19 cellular contexts compared by ENCODE assay signal in genomic region chr9:94903961-94904421, GRCh38.
DNase-seq lines count a peak whose midpoint lies in the region; ATAC-seq and TF ChIP-seq lines count a peak whose summit lies in the region.
"Had no signal": no experiment of that assay in that cellular context is flagged by ENCODE, and none has a peak within 500 bp of the region (broad histone marks: within the 10 kb centered on the region; RNA-seq: fewer than 3 reads in every experiment).

No MANE protein-coding gene starts in this region.

- no peak for TF ChIP-seq EP300 in gastroesophageal sphincter (IDR thresholded peaks at IDR 0.05)

- DNase-seq in HFFc6, result peak; percentile 81
- DNase-seq in chondrocyte (ENCODE audit: low spot score), result no peak
- DNase-seq in occipital lobe (lab: John Stamatoyannopoulos, UW), result no peak
- DNase-seq in GM23338 (ENCODE audit: low spot score), result no peak
- DNase-seq: ACHN; activated B cell treated with CpG ODN at 0.5 μM for 24 hours; activated naive CD4-positive, alpha-beta T cell treated with Interleukin-2 at 50 U/mL for 16 hours; heart left ventricle; kidney glomerular epithelial cell; NCI-H187 treated with DMSO at 0.1 percent for 48 hours; NCI-H524 treated with DMSO at 0.1 percent for 48 hours; stimulated activated CD4-positive, alpha-beta T cell treated with anti-CD3 and anti-CD28 coated beads, Interleukin-1b, Interleukin-23, amount 100 ng/mL, for 48 hours; SW 1271 had no signal

- H3K36me3 Mint-ChIP-seq in HFFc6 (ENCODE audit: low read depth) (no peaks in the 10 kb centered on the region), chondrocyte (ENCODE audit: low read depth) (no peaks in the 10 kb centered on the region), nephron (ENCODE audit: low read depth) (no peaks in the 10 kb centered on the region), GM23338 (ENCODE audit: low read depth) (no peaks in the 10 kb centered on the region)

- no peak for TF ChIP-seq POLR2A in gastroesophageal sphincter (IDR thresholded peaks at IDR 0.05)

- H3K4me1 ChIP-seq in ACC112 (ENCODE audit: control insufficient read depth, insufficient read depth, low read length, unreplicated experiment), result peaks cover 74% of the 10 kb centered on the region
- peaks cover 6 to 56% (median 19%) of the 10 kb centered on the region in 3 donors for H3K4me1 ChIP-seq in gastroesophageal sphincter
- peaks cover 14% of the 10 kb centered on the region for H3K4me1 ChIP-seq in GM23338 (ENCODE audit: insufficient read depth)

- peak overlapping the region; percentile 65 for H2AFZ ChIP-seq in ACC112 (ENCODE audit: low read length, unreplicated experiment)
- no peak overlapping the region for H2AFZ ChIP-seq in GM23338
- H2AFZ ChIP-seq: PC-9 had no signal

- H3K9me3 Mint-ChIP-seq in HFFc6, result no peaks in the 10 kb centered on the region
- H3K9me3 Mint-ChIP-seq in chondrocyte (ENCODE audit: low read depth), result no peaks in the 10 kb centered on the region
- H3K9me3 Mint-ChIP-seq in nephron, result no peaks in the 10 kb centered on the region
- no peaks in the 10 kb centered on the region for H3K9me3 Mint-ChIP-seq in GM23338
- H3K9me3 Mint-ChIP-seq: activated B cell treated with CpG ODN at 0.5 μM for 24 hours, H9 had no signal

- peaks cover 3% of the 10 kb centered on the region for H3K79me2 ChIP-seq in ACC112 (ENCODE audit: control insufficient read depth, insufficient read depth, low read length, unreplicated experiment)
- H3K79me2 ChIP-seq in GM23338 (replicated peaks; ENCODE audit: insufficient read depth), result no peaks in the 10 kb centered on the region

- peak overlapping the region; percentile 81 for H3K27ac ChIP-seq in ACC112 (ENCODE audit: low read depth, low read length)
- no peak overlapping the region for H3K27ac ChIP-seq in gastroesophageal sphincter
- no peak overlapping the region for H3K27ac ChIP-seq in GM23338 (ENCODE audit: low read depth)
- H3K27ac ChIP-seq: heart left ventricle, PC-9 had no signal

- no peaks in the 10 kb centered on the region for H3K27me3 ChIP-seq in ACC112 (ENCODE audit: insufficient read depth, low read length)
- no peaks in the 10 kb centered on the region for H3K27me3 ChIP-seq in gastroesophageal sphincter
- H3K27me3 ChIP-seq in GM23338 (ENCODE audit: insufficient read depth), result no peaks in the 10 kb centered on the region
- H3K27me3 ChIP-seq: heart left ventricle had no signal

- no peak for TF ChIP-seq CTCF in HFFc6 (IDR thresholded peaks at IDR 0.05)
- no peak for TF ChIP-seq CTCF in chondrocyte (IDR thresholded peaks at IDR 0.05)
- no peak for TF ChIP-seq CTCF in nephron (IDR thresholded peaks at IDR 0.05; ENCODE audit: unreplicated experiment in 3 of 3)
- no peak for TF ChIP-seq CTCF in gastroesophageal sphincter (IDR thresholded peaks at IDR 0.05)
- no peak for TF ChIP-seq CTCF in GM23338 (conservative IDR thresholded peaks at IDR 0.05; ENCODE audit: low read depth in 2 of 2)

- H3K9me3 ChIP-seq in gastroesophageal sphincter, result no peaks in the 10 kb centered on the region
- H3K9me3 ChIP-seq: heart left ventricle had no signal

- H3K4me1 Mint-ChIP-seq in HFFc6 (ENCODE audit: low read depth) (peaks cover 84% of the 10 kb centered on the region), chondrocyte (ENCODE audit: low read depth) (peaks cover 83% of the 10 kb centered on the region), nephron (peaks cover 73% of the 10 kb centered on the region), GM23338 (peaks cover 45% of the 10 kb centered on the region)
- H3K4me1 Mint-ChIP-seq: activated B cell treated with CpG ODN at 0.5 μM for 24 hours had no signal

- ATAC-seq in HG03565 (IDR thresholded peaks at IDR 0.05; ENCODE audit: unreplicated experiment) (no peak), gastroesophageal sphincter (no peak), GM23338 (no peak)
- ATAC-seq: heart left ventricle had no signal

- H3K4me2 ChIP-seq in GM23338, result no peak overlapping the region
- H3K4me2 ChIP-seq: PC-9 had no signal

- H3K36me3 ChIP-seq in ACC112 (ENCODE audit: insufficient read depth, low read length), result no peaks in the 10 kb centered on the region
- no peaks in the 10 kb centered on the region for H3K36me3 ChIP-seq in gastroesophageal sphincter
- H3K36me3 ChIP-seq in GM23338 (ENCODE audit: insufficient read depth), result no peaks in the 10 kb centered on the region
- H3K36me3 ChIP-seq: heart left ventricle had no signal

- H3K27me3 Mint-ChIP-seq in HFFc6 (ENCODE audit: insufficient read depth) (peaks cover under 1% of the 10 kb centered on the region; the same call in 1 of the 2 replicates), chondrocyte (ENCODE audit: low read depth) (no peaks in the 10 kb centered on the region), nephron (ENCODE audit: low read depth) (no peaks in the 10 kb centered on the region), GM23338 (ENCODE audit: insufficient read depth, low read depth, poor library complexity) (peaks cover 5% of the 10 kb centered on the region)
- H3K27me3 Mint-ChIP-seq: activated B cell treated with CpG ODN at 0.5 μM for 24 hours had no signal

- peak overlapping the region; percentile 85 for H3K27ac Mint-ChIP-seq in HFFc6
- H3K27ac Mint-ChIP-seq in chondrocyte (ENCODE audit: unreplicated experiment), result peak overlapping the region; percentile 89
- H3K27ac Mint-ChIP-seq in nephron, result peak overlapping the region; percentile 45 to 77 (median 75)
- no peak overlapping the region; the same call in 1 of the 2 replicates for H3K27ac Mint-ChIP-seq in GM23338
- H3K27ac Mint-ChIP-seq: activated B cell treated with CpG ODN at 0.5 μM for 24 hours had no signal

- no peaks in the 10 kb centered on the region for H4K20me1 ChIP-seq in GM23338 (replicated peaks; ENCODE audit: insufficient read depth)

- 57 to 81% methylated on average over 2 of the region's 2 CpGs for WGBS in gastroesophageal sphincter (ENCODE audit: low coverage in 1 of 2), 2 donors

- no peaks in the 10 kb centered on the region for H3F3A ChIP-seq in GM23338 (replicated peaks; ENCODE audit: low read depth)

- no peaks in the 10 kb centered on the region for H3K9me2 ChIP-seq in GM23338 (ENCODE audit: insufficient read depth)

- H3K4me3 ChIP-seq in ACC112 (ENCODE audit: low read depth, low read length), result peak overlapping the region; percentile 58
- no peak overlapping the region for H3K4me3 ChIP-seq in gastroesophageal sphincter
- H3K4me3 ChIP-seq in GM23338, result no peak overlapping the region
- H3K4me3 ChIP-seq: heart left ventricle, PC-9 had no signal

- peak overlapping the region; percentile 81 for H3K4me3 Mint-ChIP-seq in HFFc6
- no peak overlapping the region for H3K4me3 Mint-ChIP-seq in chondrocyte (ENCODE audit: unreplicated experiment)
- H3K4me3 Mint-ChIP-seq in nephron, result no peak overlapping the region
- no peak overlapping the region for H3K4me3 Mint-ChIP-seq in GM23338
- H3K4me3 Mint-ChIP-seq: activated B cell treated with CpG ODN at 0.5 μM for 24 hours, H9 had no signal

TF ChIP-seq in GM23338, 12 proteins besides CTCF, POLR2A, EP300 and RAD21 (continues in another document):
- TF ChIP-seq POLR2AphosphoS5 (IDR thresholded peaks at IDR 0.05; ENCODE audit: low read depth), result no peak
- no peak for TF ChIP-seq NANOG (IDR thresholded peaks at IDR 0.05; ENCODE audit: borderline replicate concordance)
- no peak for TF ChIP-seq ZNF331 (CRISPR knock-in tag; IDR thresholded peaks at IDR 0.05; ENCODE audit: low read depth)
- TF ChIP-seq CREB1 (CRISPR knock-in tag; IDR thresholded peaks at IDR 0.05; ENCODE audit: low read depth), result no peak
- no peak for TF ChIP-seq JUNB (IDR thresholded peaks at IDR 0.05; ENCODE audit: unreplicated experiment)
- TF ChIP-seq REST (IDR thresholded peaks at IDR 0.05; ENCODE audit: unreplicated experiment), result no peak
- no peak for TF ChIP-seq EZH2 (IDR thresholded peaks at IDR 0.05; ENCODE audit: low read depth, unreplicated experiment)
- no peak for TF ChIP-seq STAT1 (IDR thresholded peaks at IDR 0.05; ENCODE audit: unreplicated experiment)
- TF ChIP-seq EZH2phosphoT487 (IDR thresholded peaks at IDR 0.05; ENCODE audit: unreplicated experiment), result no peak
- no peak for TF ChIP-seq ETS1 (IDR thresholded peaks at IDR 0.05)
- no peak for TF ChIP-seq ZNF114 (CRISPR knock-in tag; IDR thresholded peaks at IDR 0.05)
